Comparison of ENCODE assay signal across 1 cellular context in the genomic region with DNA sequence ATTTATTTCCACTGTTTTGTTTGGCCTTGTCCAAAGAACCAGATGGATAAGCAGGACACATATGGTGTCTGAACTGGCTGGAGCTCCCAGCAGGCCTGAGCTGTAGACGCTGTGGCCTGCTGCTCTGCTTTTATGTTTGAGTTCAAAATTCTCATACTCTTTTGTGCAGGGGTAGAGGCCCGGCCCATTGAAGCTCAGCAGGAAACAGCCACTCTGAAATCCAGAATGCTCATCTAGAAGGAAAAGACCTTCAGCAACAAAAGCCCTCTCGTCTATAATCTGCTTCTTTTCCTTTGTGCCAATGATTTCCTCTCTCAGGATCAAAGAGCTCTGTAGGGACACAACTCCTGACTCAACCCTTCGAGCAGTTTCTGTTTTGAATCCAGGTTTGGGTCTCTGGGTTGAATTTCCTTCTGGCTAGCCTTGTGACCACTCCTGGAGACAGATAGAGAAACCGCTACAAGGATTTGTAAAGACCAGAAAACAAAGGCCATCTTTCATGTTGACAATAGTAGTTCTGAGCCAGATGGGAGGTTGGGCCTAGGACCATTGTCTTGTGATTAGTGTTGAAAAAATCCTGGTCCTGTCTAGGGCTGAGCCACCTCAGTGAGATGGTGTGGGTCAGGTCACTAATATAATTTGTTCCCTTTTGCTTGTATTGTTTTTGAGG.
TF ChIP-seq lines count a peak whose summit lies in the region.

No MANE protein-coding gene starts in this region.

TF ChIP-seq in IMR-90, 13 proteins besides CTCF, POLR2A, EP300 and RAD21:
- TF ChIP-seq, protein P1, sequence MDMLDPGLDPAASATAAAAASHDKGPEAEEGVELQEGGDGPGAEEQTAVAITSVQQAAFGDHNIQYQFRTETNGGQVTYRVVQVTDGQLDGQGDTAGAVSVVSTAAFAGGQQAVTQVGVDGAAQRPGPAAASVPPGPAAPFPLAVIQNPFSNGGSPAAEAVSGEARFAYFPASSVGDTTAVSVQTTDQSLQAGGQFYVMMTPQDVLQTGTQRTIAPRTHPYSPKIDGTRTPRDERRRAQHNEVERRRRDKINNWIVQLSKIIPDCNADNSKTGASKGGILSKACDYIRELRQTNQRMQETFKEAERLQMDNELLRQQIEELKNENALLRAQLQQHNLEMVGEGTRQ (IDR thresholded peaks at IDR 0.05; ENCODE audit: low read depth, low read length), result no peak
- TF ChIP-seq CHD1 (IDR thresholded peaks at IDR 0.05; ENCODE audit: low read depth, low read length), result no peak
- TF ChIP-seq NFE2L2 (IDR thresholded peaks at IDR 0.05; ENCODE audit: low read depth, low read length), result no peak
- no peak for TF ChIP-seq CEBPB (IDR thresholded peaks at IDR 0.05; ENCODE audit: low read depth, low read length)
- TF ChIP-seq, protein P2, sequence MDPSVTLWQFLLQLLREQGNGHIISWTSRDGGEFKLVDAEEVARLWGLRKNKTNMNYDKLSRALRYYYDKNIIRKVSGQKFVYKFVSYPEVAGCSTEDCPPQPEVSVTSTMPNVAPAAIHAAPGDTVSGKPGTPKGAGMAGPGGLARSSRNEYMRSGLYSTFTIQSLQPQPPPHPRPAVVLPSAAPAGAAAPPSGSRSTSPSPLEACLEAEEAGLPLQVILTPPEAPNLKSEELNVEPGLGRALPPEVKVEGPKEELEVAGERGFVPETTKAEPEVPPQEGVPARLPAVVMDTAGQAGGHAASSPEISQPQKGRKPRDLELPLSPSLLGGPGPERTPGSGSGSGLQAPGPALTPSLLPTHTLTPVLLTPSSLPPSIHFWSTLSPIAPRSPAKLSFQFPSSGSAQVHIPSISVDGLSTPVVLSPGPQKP (IDR thresholded peaks at IDR 0.05; ENCODE audit: borderline replicate concordance, low read depth, low read length), result no peak
- TF ChIP-seq FOS (IDR thresholded peaks at IDR 0.05; ENCODE audit: low read depth, low read length), result no peak
- TF ChIP-seq MAFK (IDR thresholded peaks at IDR 0.05; ENCODE audit: low read depth, low read length), result no peak
- no peak for TF ChIP-seq RFX5 (IDR thresholded peaks at IDR 0.05; ENCODE audit: low read depth, low read length)
- no peak for TF ChIP-seq MAZ (IDR thresholded peaks at IDR 0.05; ENCODE audit: borderline replicate concordance, low read depth, low read length)
- TF ChIP-seq RCOR1 (IDR thresholded peaks at IDR 0.05; ENCODE audit: insufficient replicate concordance, low read length), result no peak
- no peak for TF ChIP-seq BHLHE40 (IDR thresholded peaks at IDR 0.05; ENCODE audit: low read depth, low read length)
- no peak for TF ChIP-seq MXI1 (IDR thresholded peaks at IDR 0.05; ENCODE audit: borderline replicate concordance, low read depth, low read length)
- TF ChIP-seq SMC3 (IDR thresholded peaks at IDR 0.05; ENCODE audit: low read depth, low read length), result no peak
